In genomic region chr5:53779541-53779981, GRCh38 we compare ENCODE assay signal across 8 cellular contexts.
DNase-seq lines count a peak whose midpoint lies in the region; ATAC-seq, FAIRE-seq and TF ChIP-seq lines count a peak whose summit lies in the region.

No MANE protein-coding gene starts in this region.

- peaks cover 27% of the 10 kb centered on the region for H3K4me1 ChIP-seq in SJSA1 (replicated peaks)
- no peaks in the 10 kb centered on the region for H3K4me1 ChIP-seq in psoas muscle

- no peak for TF ChIP-seq POLR2A in GM12892 (IDR thresholded peaks at IDR 0.05; ENCODE audit: low read depth, low read length)

- peak overlapping the region; percentile 73 for H3K27ac ChIP-seq in SJSA1
- H3K27ac ChIP-seq in psoas muscle, result no peak overlapping the region

- WGBS in psoas muscle, 3 donors, result 6 to 22% (median 8%) methylated on average over 4 of the region's 4 CpGs

- FAIRE-seq in GM12892 (lab: Jason Lieb, UNC), result peak; percentile 56

- DNase-seq in GM12892 (ENCODE audit: insufficient read length) (no peak), HCEC 1CT (peak; percentile 67), SJSA1 (ENCODE audit: low read depth in 1 of 2, low spot score in 2 of 2) (peak; percentile 83 to 89), kidney epithelial cell (ENCODE audit: low read depth) (peak; percentile 23), CD1c-positive myeloid dendritic cell (ENCODE audit: extremely low spot score) (no peak), D341Med (ENCODE audit: low spot score) (no peak), psoas muscle (no peak), NCI-H510A (lab: John Stamatoyannopoulos, UW) (no peak)

- H3K9me3 ChIP-seq in SJSA1 (replicated peaks) (no peaks in the 10 kb centered on the region), psoas muscle (no peaks in the 10 kb centered on the region)

- H3K36me3 ChIP-seq in SJSA1 (no peaks in the 10 kb centered on the region), kidney epithelial cell (ENCODE audit: control insufficient read depth, insufficient read depth, low read length) (no peaks in the 10 kb centered on the region), psoas muscle (ENCODE audit: insufficient read depth in 1 of 2, low read depth in 1 of 2) (no peaks in the 10 kb centered on the region)

- no peak overlapping the region for H3K4me3 ChIP-seq in SJSA1
- no peak overlapping the region for H3K4me3 ChIP-seq in kidney epithelial cell (ENCODE audit: low read depth, low read length)
- no peak overlapping the region for H3K4me3 ChIP-seq in psoas muscle

- intact Hi-C loops in psoas muscle (cut with DNase I), result no loop called here

- no peak for TF ChIP-seq CTCF in kidney epithelial cell (IDR thresholded peaks at IDR 0.05; ENCODE audit: insufficient read depth, low read length, poor library complexity, severe bottlenecking)
- no peak for TF ChIP-seq CTCF in psoas muscle (IDR thresholded peaks at IDR 0.05)

- H3K27me3 ChIP-seq in SJSA1 (replicated peaks) (no peaks in the 10 kb centered on the region), kidney epithelial cell (ENCODE audit: control insufficient read depth, insufficient read depth, low read length) (no peaks in the 10 kb centered on the region), psoas muscle (ENCODE audit: insufficient read depth in 3 of 3, low read length in 2 of 3) (no peaks in the 10 kb centered on the region)

- ATAC-seq in psoas muscle, result no peak

Comparison
In these comparisons a context has a peak if more than half of its experiments do, and no peak if none do; other contexts are left out.
1. DNase-seq: peak in HCEC 1CT (single experiment), SJSA1 (2 of 2) and kidney epithelial cell (single experiment); none in GM12892 (single experiment), CD1c-positive myeloid dendritic cell (single experiment), D341Med (single experiment), psoas muscle (0 of 2) and NCI-H510A (single experiment).